In the genomic region with DNA sequence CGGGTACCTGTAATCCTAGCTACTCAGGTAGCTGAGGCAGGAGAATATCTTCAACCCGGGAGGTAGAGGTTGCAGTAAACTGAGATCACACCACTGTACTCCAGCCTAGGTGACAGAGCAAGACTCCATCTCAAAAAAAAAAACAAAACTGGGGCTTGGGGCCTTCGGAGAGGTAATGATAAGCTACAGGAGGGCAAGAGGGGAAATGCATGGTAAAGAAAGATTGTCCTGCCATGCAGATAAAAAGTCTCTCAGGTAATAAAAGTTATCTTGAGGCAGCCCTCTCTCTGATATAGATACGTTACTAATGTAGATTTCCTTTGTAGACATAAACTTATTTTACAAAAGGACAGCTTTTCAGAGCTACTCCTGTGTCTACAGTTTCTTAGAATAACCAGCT, we compare ENCODE assay signal across 1 cellular context.
TF ChIP-seq lines count a peak whose summit lies in the region.

No MANE protein-coding gene starts in this region.

TF ChIP-seq in K562, 482 proteins besides CTCF, POLR2A, EP300 and RAD21 (continued from another document):
- TF ChIP-seq SMARCE1 (IDR thresholded peaks at IDR 0.05) (0 out of 2 replicates have a peak, but pooled peaks have one; percentile 15), HSF4 (CRISPR knock-in tag; IDR thresholded peaks at IDR 0.05; ENCODE audit: borderline replicate concordance) (no peak), ARID1B (IDR thresholded peaks at IDR 0.05) (peak; percentile 61; the same call in 1 of the 2 replicates), ZNF263 (CRISPR knock-in tag; IDR thresholded peaks at IDR 0.05; ENCODE audit: borderline replicate concordance) (no peak), NCOR1 (IDR thresholded peaks at IDR 0.05) (peak; percentile 26; the same call in 1 of the 2 replicates), RBM17 (IDR thresholded peaks at IDR 0.05; ENCODE audit: borderline replicate concordance, low read depth, low read length) (no peak), KDM1A (IDR thresholded peaks at IDR 0.05) (no peak), KAT2B (IDR thresholded peaks at IDR 0.05; ENCODE audit: low read depth, low read length) (no peak), PHF8 (IDR thresholded peaks at IDR 0.05; ENCODE audit: borderline replicate concordance, low read length) (no peak), MAZ (CRISPR knock-in tag; conservative IDR thresholded peaks at IDR 0.05 in 1 of 2, IDR thresholded peaks at IDR 0.05 in 1 of 2) (no peak), TCF3 (CRISPR knock-in tag; IDR thresholded peaks at IDR 0.05) (peak; percentile 46; the same call in 1 of the 2 replicates), DMBX1 (CRISPR knock-in tag; IDR thresholded peaks at IDR 0.05; ENCODE audit: borderline replicate concordance) (no peak), CBFA2T3 (IDR thresholded peaks at IDR 0.05) (peak; percentile 83), KDM5B (IDR thresholded peaks at IDR 0.05; ENCODE audit: insufficient replicate concordance, low read depth, low read length) (no peak), TAL1 (IDR thresholded peaks at IDR 0.05) (peak; percentile 66; the same call in 1 of the 2 replicates), CHCHD3 (CRISPR knock-in tag; IDR thresholded peaks at IDR 0.05) (no peak), CBFA2T2 (conservative IDR thresholded peaks at IDR 0.05) (peak; percentile 72)
- TF ChIP-seq, protein P1, sequence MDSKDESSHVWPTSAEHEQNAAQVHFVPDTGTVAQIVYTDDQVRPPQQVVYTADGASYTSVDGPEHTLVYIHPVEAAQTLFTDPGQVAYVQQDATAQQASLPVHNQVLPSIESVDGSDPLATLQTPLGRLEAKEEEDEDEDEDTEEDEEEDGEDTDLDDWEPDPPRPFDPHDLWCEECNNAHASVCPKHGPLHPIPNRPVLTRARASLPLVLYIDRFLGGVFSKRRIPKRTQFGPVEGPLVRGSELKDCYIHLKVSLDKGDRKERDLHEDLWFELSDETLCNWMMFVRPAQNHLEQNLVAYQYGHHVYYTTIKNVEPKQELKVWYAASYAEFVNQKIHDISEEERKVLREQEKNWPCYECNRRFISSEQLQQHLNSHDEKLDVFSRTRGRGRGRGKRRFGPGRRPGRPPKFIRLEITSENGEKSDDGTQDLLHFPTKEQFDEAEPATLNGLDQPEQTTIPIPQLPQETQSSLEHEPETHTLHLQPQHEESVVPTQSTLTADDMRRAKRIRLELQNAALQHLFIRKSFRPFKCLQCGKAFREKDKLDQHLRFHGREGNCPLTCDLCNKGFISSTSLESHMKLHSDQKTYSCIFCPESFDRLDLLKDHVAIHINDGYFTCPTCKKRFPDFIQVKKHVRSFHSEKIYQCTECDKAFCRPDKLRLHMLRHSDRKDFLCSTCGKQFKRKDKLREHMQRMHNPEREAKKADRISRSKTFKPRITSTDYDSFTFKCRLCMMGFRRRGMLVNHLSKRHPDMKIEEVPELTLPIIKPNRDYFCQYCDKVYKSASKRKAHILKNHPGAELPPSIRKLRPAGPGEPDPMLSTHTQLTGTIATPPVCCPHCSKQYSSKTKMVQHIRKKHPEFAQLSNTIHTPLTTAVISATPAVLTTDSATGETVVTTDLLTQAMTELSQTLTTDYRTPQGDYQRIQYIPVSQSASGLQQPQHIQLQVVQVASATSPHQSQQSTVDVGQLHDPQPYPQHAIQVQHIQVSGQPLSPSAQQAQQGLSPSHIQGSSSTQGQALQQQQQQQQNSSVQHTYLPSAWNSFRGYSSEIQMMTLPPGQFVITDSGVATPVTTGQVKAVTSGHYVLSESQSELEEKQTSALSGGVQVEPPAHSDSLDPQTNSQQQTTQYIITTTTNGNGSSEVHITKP (IDR thresholded peaks at IDR 0.05; ENCODE audit: partially characterized antibody): peak; percentile 34
- TF ChIP-seq, protein P2, sequence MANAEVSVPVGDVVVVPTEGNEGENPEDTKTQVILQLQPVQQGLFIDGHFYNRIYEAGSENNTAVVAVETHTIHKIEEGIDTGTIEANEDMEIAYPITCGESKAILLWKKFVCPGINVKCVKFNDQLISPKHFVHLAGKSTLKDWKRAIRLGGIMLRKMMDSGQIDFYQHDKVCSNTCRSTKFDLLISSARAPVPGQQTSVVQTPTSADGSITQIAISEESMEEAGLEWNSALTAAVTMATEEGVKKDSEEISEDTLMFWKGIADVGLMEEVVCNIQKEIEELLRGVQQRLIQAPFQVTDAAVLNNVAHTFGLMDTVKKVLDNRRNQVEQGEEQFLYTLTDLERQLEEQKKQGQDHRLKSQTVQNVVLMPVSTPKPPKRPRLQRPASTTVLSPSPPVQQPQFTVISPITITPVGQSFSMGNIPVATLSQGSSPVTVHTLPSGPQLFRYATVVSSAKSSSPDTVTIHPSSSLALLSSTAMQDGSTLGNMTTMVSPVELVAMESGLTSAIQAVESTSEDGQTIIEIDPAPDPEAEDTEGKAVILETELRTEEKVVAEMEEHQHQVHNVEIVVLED (CRISPR knock-in tag; IDR thresholded peaks at IDR 0.05): no peak
- TF ChIP-seq, protein P3, sequence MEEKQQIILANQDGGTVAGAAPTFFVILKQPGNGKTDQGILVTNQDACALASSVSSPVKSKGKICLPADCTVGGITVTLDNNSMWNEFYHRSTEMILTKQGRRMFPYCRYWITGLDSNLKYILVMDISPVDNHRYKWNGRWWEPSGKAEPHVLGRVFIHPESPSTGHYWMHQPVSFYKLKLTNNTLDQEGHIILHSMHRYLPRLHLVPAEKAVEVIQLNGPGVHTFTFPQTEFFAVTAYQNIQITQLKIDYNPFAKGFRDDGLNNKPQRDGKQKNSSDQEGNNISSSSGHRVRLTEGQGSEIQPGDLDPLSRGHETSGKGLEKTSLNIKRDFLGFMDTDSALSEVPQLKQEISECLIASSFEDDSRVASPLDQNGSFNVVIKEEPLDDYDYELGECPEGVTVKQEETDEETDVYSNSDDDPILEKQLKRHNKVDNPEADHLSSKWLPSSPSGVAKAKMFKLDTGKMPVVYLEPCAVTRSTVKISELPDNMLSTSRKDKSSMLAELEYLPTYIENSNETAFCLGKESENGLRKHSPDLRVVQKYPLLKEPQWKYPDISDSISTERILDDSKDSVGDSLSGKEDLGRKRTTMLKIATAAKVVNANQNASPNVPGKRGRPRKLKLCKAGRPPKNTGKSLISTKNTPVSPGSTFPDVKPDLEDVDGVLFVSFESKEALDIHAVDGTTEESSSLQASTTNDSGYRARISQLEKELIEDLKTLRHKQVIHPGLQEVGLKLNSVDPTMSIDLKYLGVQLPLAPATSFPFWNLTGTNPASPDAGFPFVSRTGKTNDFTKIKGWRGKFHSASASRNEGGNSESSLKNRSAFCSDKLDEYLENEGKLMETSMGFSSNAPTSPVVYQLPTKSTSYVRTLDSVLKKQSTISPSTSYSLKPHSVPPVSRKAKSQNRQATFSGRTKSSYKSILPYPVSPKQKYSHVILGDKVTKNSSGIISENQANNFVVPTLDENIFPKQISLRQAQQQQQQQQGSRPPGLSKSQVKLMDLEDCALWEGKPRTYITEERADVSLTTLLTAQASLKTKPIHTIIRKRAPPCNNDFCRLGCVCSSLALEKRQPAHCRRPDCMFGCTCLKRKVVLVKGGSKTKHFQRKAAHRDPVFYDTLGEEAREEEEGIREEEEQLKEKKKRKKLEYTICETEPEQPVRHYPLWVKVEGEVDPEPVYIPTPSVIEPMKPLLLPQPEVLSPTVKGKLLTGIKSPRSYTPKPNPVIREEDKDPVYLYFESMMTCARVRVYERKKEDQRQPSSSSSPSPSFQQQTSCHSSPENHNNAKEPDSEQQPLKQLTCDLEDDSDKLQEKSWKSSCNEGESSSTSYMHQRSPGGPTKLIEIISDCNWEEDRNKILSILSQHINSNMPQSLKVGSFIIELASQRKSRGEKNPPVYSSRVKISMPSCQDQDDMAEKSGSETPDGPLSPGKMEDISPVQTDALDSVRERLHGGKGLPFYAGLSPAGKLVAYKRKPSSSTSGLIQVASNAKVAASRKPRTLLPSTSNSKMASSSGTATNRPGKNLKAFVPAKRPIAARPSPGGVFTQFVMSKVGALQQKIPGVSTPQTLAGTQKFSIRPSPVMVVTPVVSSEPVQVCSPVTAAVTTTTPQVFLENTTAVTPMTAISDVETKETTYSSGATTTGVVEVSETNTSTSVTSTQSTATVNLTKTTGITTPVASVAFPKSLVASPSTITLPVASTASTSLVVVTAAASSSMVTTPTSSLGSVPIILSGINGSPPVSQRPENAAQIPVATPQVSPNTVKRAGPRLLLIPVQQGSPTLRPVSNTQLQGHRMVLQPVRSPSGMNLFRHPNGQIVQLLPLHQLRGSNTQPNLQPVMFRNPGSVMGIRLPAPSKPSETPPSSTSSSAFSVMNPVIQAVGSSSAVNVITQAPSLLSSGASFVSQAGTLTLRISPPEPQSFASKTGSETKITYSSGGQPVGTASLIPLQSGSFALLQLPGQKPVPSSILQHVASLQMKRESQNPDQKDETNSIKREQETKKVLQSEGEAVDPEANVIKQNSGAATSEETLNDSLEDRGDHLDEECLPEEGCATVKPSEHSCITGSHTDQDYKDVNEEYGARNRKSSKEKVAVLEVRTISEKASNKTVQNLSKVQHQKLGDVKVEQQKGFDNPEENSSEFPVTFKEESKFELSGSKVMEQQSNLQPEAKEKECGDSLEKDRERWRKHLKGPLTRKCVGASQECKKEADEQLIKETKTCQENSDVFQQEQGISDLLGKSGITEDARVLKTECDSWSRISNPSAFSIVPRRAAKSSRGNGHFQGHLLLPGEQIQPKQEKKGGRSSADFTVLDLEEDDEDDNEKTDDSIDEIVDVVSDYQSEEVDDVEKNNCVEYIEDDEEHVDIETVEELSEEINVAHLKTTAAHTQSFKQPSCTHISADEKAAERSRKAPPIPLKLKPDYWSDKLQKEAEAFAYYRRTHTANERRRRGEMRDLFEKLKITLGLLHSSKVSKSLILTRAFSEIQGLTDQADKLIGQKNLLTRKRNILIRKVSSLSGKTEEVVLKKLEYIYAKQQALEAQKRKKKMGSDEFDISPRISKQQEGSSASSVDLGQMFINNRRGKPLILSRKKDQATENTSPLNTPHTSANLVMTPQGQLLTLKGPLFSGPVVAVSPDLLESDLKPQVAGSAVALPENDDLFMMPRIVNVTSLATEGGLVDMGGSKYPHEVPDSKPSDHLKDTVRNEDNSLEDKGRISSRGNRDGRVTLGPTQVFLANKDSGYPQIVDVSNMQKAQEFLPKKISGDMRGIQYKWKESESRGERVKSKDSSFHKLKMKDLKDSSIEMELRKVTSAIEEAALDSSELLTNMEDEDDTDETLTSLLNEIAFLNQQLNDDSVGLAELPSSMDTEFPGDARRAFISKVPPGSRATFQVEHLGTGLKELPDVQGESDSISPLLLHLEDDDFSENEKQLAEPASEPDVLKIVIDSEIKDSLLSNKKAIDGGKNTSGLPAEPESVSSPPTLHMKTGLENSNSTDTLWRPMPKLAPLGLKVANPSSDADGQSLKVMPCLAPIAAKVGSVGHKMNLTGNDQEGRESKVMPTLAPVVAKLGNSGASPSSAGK (IDR thresholded peaks at IDR 0.05): no peak
- TF ChIP-seq, protein P4, sequence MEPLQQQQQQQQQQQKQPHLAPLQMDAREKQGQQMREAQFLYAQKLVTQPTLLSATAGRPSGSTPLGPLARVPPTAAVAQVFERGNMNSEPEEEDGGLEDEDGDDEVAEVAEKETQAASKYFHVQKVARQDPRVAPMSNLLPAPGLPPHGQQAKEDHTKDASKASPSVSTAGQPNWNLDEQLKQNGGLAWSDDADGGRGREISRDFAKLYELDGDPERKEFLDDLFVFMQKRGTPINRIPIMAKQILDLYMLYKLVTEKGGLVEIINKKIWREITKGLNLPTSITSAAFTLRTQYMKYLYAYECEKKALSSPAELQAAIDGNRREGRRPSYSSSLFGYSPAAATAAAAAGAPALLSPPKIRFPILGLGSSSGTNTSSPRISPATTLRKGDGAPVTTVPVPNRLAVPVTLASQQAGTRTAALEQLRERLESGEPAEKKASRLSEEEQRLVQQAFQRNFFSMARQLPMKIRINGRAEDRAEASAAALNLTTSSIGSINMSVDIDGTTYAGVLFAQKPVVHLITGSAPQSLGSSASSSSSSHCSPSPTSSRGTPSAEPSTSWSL (CRISPR knock-in tag; IDR thresholded peaks at IDR 0.05; ENCODE audit: borderline replicate concordance): no peak
- TF ChIP-seq, protein P5, sequence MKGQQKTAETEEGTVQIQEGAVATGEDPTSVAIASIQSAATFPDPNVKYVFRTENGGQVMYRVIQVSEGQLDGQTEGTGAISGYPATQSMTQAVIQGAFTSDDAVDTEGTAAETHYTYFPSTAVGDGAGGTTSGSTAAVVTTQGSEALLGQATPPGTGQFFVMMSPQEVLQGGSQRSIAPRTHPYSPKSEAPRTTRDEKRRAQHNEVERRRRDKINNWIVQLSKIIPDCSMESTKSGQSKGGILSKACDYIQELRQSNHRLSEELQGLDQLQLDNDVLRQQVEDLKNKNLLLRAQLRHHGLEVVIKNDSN (CRISPR knock-in tag; IDR thresholded peaks at IDR 0.05): no peak
TF ChIP-seq in K562: peak in this region for 11.
